In genomic region chr2:6459138-6459537, GRCh38 we compare ENCODE assay signal across 17 cellular contexts.
DNase-seq lines count a peak whose midpoint lies in the region; ATAC-seq, FAIRE-seq and TF ChIP-seq lines count a peak whose summit lies in the region.
"Had no signal": no experiment of that assay in that cellular context is flagged by ENCODE, and none has a peak within 500 bp of the region (broad histone marks: within the 10 kb centered on the region; RNA-seq: fewer than 3 reads in every experiment).

No MANE protein-coding gene starts in this region.

- H2AK5ac ChIP-seq in H1 (ENCODE audit: low read depth, low read length) = no peak overlapping the region
- H2AK5ac ChIP-seq in neuronal stem cell (ENCODE audit: low read depth, low read length) = no peak overlapping the region

- H3K9me3 ChIP-seq in H1 (ENCODE audit: insufficient read depth in 2 of 2, low read depth in 1 of 2, low read length in 1 of 2) (no peaks in the 10 kb centered on the region; a peak in 1 of 4 replicates), neuronal stem cell (replicated peaks in 1 of 2; ENCODE audit: control insufficient read depth in 2 of 2, insufficient read depth in 1 of 2, low read depth in 1 of 2, low read length in 2 of 2) (peaks cover 4 to 22% of the 10 kb centered on the region in 2 donors), upper lobe of right lung (no peaks in the 10 kb centered on the region)

- TF ChIP-seq CTCF in H1 (IDR thresholded peaks at IDR 0.05; ENCODE audit: control extremely low read depth in 1 of 3, insufficient read depth in 1 of 3, low read depth in 1 of 3, low read length in 3 of 3) (no peak), upper lobe of right lung (IDR thresholded peaks at IDR 0.05) (no peak)

- H3K23ac ChIP-seq in H1 (ENCODE audit: insufficient read length) (no peak overlapping the region), neuronal stem cell (ENCODE audit: low read depth, low read length, poor library complexity) (no peak overlapping the region)

- H3K4me3 Mint-ChIP-seq in activated naive CD8-positive, alpha-beta T cell treated with anti-CD3 and anti-CD28 coated beads, Interleukin-2, amount 50 U/mL, for 24 hours = no peak overlapping the region
- no peak overlapping the region for H3K4me3 Mint-ChIP-seq in activated naive CD8-positive, alpha-beta T cell treated with anti-CD3 and anti-CD28 coated beads for 36 hours
- H3K4me3 Mint-ChIP-seq: CD14-positive monocyte; CD8-positive, alpha-beta T cell; IgD-negative memory B cell had no signal

- intact Hi-C loops in upper lobe of right lung (cut with DNase I) = no loop called here

- no peak overlapping the region for H3K56ac ChIP-seq in H1 (replicated peaks; ENCODE audit: insufficient read length, low read depth, low read length)

- H4K5ac ChIP-seq in H1 (ENCODE audit: insufficient read length, low read depth, low read length) = no peak overlapping the region

- no peaks in the 10 kb centered on the region for H3K79me2 ChIP-seq in H1 (ENCODE audit: control insufficient read depth in 1 of 2, insufficient read depth in 2 of 2, low read length in 2 of 2)

- H2BK12ac ChIP-seq in H1 (ENCODE audit: low read depth, low read length) = no peak overlapping the region
- no peak overlapping the region for H2BK12ac ChIP-seq in neuronal stem cell (ENCODE audit: low read length)

- no peaks in the 10 kb centered on the region for H3K23me2 ChIP-seq in H1 (ENCODE audit: low read depth, low read length)

- H3K27me3 ChIP-seq in H1 (replicated peaks in 1 of 4; ENCODE audit: control insufficient read depth in 3 of 4, extremely low read depth in 1 of 4, insufficient read depth in 3 of 4, low read length in 3 of 4) (no peaks in the 10 kb centered on the region), neuronal stem cell (ENCODE audit: control insufficient read depth in 3 of 3, insufficient read depth in 3 of 3, low read depth in 1 of 3, low read length in 3 of 3) (no peaks in the 10 kb centered on the region), upper lobe of right lung (no peaks in the 10 kb centered on the region)

- H2BK15ac ChIP-seq in H1 (ENCODE audit: low read length) (no peak overlapping the region), neuronal stem cell (ENCODE audit: low read length) (peak overlapping the region; percentile 62)

- H2AFZ ChIP-seq in H1 (ENCODE audit: low read length) (no peak overlapping the region), neuronal stem cell (ENCODE audit: low read length) (no peak overlapping the region)
- H2AFZ ChIP-seq: GM23248 had no signal

- peaks cover 2% of the 10 kb centered on the region for H3K27me3 Mint-ChIP-seq in activated naive CD8-positive, alpha-beta T cell treated with anti-CD3 and anti-CD28 coated beads, Interleukin-2, amount 50 U/mL, for 24 hours
- no peaks in the 10 kb centered on the region for H3K27me3 Mint-ChIP-seq in activated naive CD8-positive, alpha-beta T cell treated with anti-CD3 and anti-CD28 coated beads for 36 hours
- H3K27me3 Mint-ChIP-seq: IgD-negative memory B cell had no signal

- 96% methylated on average over 11 of the region's 13 CpGs; no CpG with 5 or more reads in 1 of the 2 experiments for WGBS in H1 (ENCODE audit: extremely low coverage in 1 of 2, insufficient coverage in 1 of 2, insufficient read length in 1 of 2, insufficient replicate concordance in 2 of 2, low coverage in 1 of 2, low lambda C conversion rate in 2 of 2, missing lambda C conversion rate in 1 of 2), 2 experiments
- WGBS in neuronal stem cell (ENCODE audit: extremely low coverage in 2 of 2, insufficient read length in 2 of 2, insufficient replicate concordance in 1 of 2), 2 donors = no CpG with 5 or more reads among the region's 13 CpGs

- H3K9ac ChIP-seq in H1 (replicated peaks in 1 of 4; ENCODE audit: extremely low read depth in 1 of 4, low read depth in 3 of 4, low read length in 3 of 4) (no peak overlapping the region), neuronal stem cell (ENCODE audit: low read depth, low read length, poor library complexity) (no peak overlapping the region)
- H3K9ac ChIP-seq: GM23248 had no signal

- H3K79me1 ChIP-seq in H1 (ENCODE audit: low read depth, low read length) (no peaks in the 10 kb centered on the region), neuronal stem cell (ENCODE audit: low read depth, low read length) (no peaks in the 10 kb centered on the region)

- H2BK120ac ChIP-seq in H1 (replicated peaks; ENCODE audit: low read depth, low read length) (no peak overlapping the region), neuronal stem cell (ENCODE audit: low read depth, low read length) (no peak overlapping the region)

- ATAC-seq in activated naive CD8-positive, alpha-beta T cell treated with anti-CD3 and anti-CD28 coated beads, Interleukin-2, amount 50 U/mL, for 24 hours = peak; percentile 20
- ATAC-seq in upper lobe of right lung (peak; percentile 34), GM18909 (IDR thresholded peaks at IDR 0.05; ENCODE audit: poor library complexity, unreplicated experiment) (no peak), HG02759 (IDR thresholded peaks at IDR 0.05; ENCODE audit: unreplicated experiment) (no peak)
- ATAC-seq: CD8-positive, alpha-beta T cell had no signal

- TF ChIP-seq RAD21 in H1 (IDR thresholded peaks at IDR 0.05 in 1 of 2, conservative IDR thresholded peaks at IDR 0.05 in 1 of 2; ENCODE audit: low read depth in 2 of 2, low read length in 2 of 2) = no peak

- H3K18ac ChIP-seq in H1 (ENCODE audit: extremely low read depth, low read length) (no peak overlapping the region), neuronal stem cell (ENCODE audit: low read length) (peak overlapping the region; percentile 70)

- no peaks in the 10 kb centered on the region for H3K4me1 ChIP-seq in H1 (replicated peaks in 1 of 4; ENCODE audit: control insufficient read depth in 3 of 4, insufficient read depth in 4 of 4, low read length in 3 of 4)
- no peaks in the 10 kb centered on the region for H3K4me1 ChIP-seq in neuronal stem cell (ENCODE audit: control insufficient read depth in 2 of 2, insufficient read depth in 1 of 2, low read depth in 1 of 2, low read length in 2 of 2)
- no peaks in the 10 kb centered on the region for H3K4me1 ChIP-seq in upper lobe of right lung

- DNase-seq in activated naive CD8-positive, alpha-beta T cell treated with anti-CD3 and anti-CD28 coated beads, Interleukin-2, amount 50 U/mL, for 24 hours = no peak
- no peak for DNase-seq in activated naive CD8-positive, alpha-beta T cell treated with anti-CD3 and anti-CD28 coated beads for 36 hours
- DNase-seq in H1 (ENCODE audit: low read depth in 1 of 2, low spot score in 2 of 2) (no peak), neuronal stem cell (ENCODE audit: low spot score) (no peak), upper lobe of right lung (no peak)
- no peak for DNase-seq in activated T-cell treated with anti-CD3 and anti-CD28 coated beads, Interleukin-2, amount 50 U/mL, for 1 hour
- DNase-seq: CD8-positive, alpha-beta T cell; COR-L47; DMS53; GF-D8; GM23248; H7 had no signal

- no peak overlapping the region for H2BK20ac ChIP-seq in H1 (ENCODE audit: low read length)

- H4K20me1 ChIP-seq in H1 (replicated peaks in 1 of 2; ENCODE audit: control insufficient read depth in 1 of 2, insufficient read depth in 2 of 2, low read length in 2 of 2) = no peaks in the 10 kb centered on the region

- H3K36me3 ChIP-seq in H1 (ENCODE audit: control insufficient read depth in 2 of 4, insufficient read depth in 4 of 4, low read length in 3 of 4) (no peaks in the 10 kb centered on the region), neuronal stem cell (replicated peaks in 1 of 2; ENCODE audit: control insufficient read depth in 2 of 2, insufficient read depth in 2 of 2, low read length in 2 of 2) (no peaks in the 10 kb centered on the region), upper lobe of right lung (no peaks in the 10 kb centered on the region)

- H3K36me3 Mint-ChIP-seq in activated naive CD8-positive, alpha-beta T cell treated with anti-CD3 and anti-CD28 coated beads, Interleukin-2, amount 50 U/mL, for 24 hours (ENCODE audit: low read depth) = no peaks in the 10 kb centered on the region
- no peaks in the 10 kb centered on the region for H3K36me3 Mint-ChIP-seq in activated naive CD8-positive, alpha-beta T cell treated with anti-CD3 and anti-CD28 coated beads for 36 hours
- H3K36me3 Mint-ChIP-seq: CD14-positive monocyte; CD8-positive, alpha-beta T cell; IgD-negative memory B cell had no signal

- peaks cover 3% of the 10 kb centered on the region for H3K9me3 Mint-ChIP-seq in activated naive CD8-positive, alpha-beta T cell treated with anti-CD3 and anti-CD28 coated beads, Interleukin-2, amount 50 U/mL, for 24 hours
- peaks cover 8% of the 10 kb centered on the region for H3K9me3 Mint-ChIP-seq in activated naive CD8-positive, alpha-beta T cell treated with anti-CD3 and anti-CD28 coated beads for 36 hours

- no peak overlapping the region for H3K4me2 ChIP-seq in H1 (ENCODE audit: insufficient read depth in 1 of 2, low read depth in 2 of 2, low read length in 2 of 2)
- H3K4me2 ChIP-seq in neuronal stem cell (ENCODE audit: insufficient read depth, low read length, poor library complexity, severe bottlenecking) = no peak overlapping the region

- POLR2A ChIA-PET in H1 (lab: Charles Lee; ENCODE audit: partially characterized antibody) = no interaction called here

- CTCF ChIA-PET in H1 (lab: Charles Lee; ENCODE audit: partially characterized antibody) = no interaction called here

- no peaks in the 10 kb centered on the region for H3K4me1 Mint-ChIP-seq in activated naive CD8-positive, alpha-beta T cell treated with anti-CD3 and anti-CD28 coated beads, Interleukin-2, amount 50 U/mL, for 24 hours
- no peaks in the 10 kb centered on the region for H3K4me1 Mint-ChIP-seq in activated naive CD8-positive, alpha-beta T cell treated with anti-CD3 and anti-CD28 coated beads for 36 hours
- H3K4me1 Mint-ChIP-seq: CD14-positive monocyte had no signal

- H3K4me3 ChIP-seq in H1 (ENCODE audit: extremely low read depth in 1 of 4, insufficient read depth in 2 of 4, low read depth in 3 of 4, low read length in 4 of 4) = no peak overlapping the region
- no peak overlapping the region for H3K4me3 ChIP-seq in neuronal stem cell (ENCODE audit: low read length in 2 of 2)
- H3K4me3 ChIP-seq in upper lobe of right lung = no peak overlapping the region
- H3K4me3 ChIP-seq: GM23248 had no signal

- no peak for FAIRE-seq in H1 (lab: Jason Lieb, UNC)

- H4K8ac ChIP-seq in H1 (ENCODE audit: extremely low read depth, insufficient read depth, low read length) (peak overlapping the region; percentile 14; the same call in 1 of the 2 replicates), neuronal stem cell (ENCODE audit: low read depth, low read length) (no peak overlapping the region)

- H3K14ac ChIP-seq in H1 (ENCODE audit: insufficient read length) (no peak overlapping the region), neuronal stem cell (ENCODE audit: low read length) (peak overlapping the region; percentile 47)

- no peak overlapping the region for H3K27ac ChIP-seq in H1 (ENCODE audit: low read depth, low read length)
- no peak overlapping the region for H3K27ac ChIP-seq in neuronal stem cell (replicated peaks; ENCODE audit: low read length)
- no peak overlapping the region for H3K27ac ChIP-seq in upper lobe of right lung
- H3K27ac ChIP-seq: 22Rv1, GM23248 had no signal

- H3K4ac ChIP-seq in H1 (replicated peaks; ENCODE audit: insufficient read length, low read depth, low read length) (no peak overlapping the region), neuronal stem cell (ENCODE audit: low read length) (no peak overlapping the region)

- H2BK5ac ChIP-seq in H1 (ENCODE audit: low read depth, low read length) (no peak overlapping the region), neuronal stem cell (ENCODE audit: low read length) (peak overlapping the region; percentile 62)

- no peak for TF ChIP-seq EP300 in H1 (IDR thresholded peaks at IDR 0.05; ENCODE audit: borderline replicate concordance in 1 of 2, low read depth in 2 of 2, low read length in 2 of 2)

- H3K27ac Mint-ChIP-seq in activated naive CD8-positive, alpha-beta T cell treated with anti-CD3 and anti-CD28 coated beads, Interleukin-2, amount 50 U/mL, for 24 hours = no peak overlapping the region
- H3K27ac Mint-ChIP-seq in activated naive CD8-positive, alpha-beta T cell treated with anti-CD3 and anti-CD28 coated beads for 36 hours = no peak overlapping the region
- H3K27ac Mint-ChIP-seq: CD14-positive monocyte; CD8-positive, alpha-beta T cell had no signal

- no peak for TF ChIP-seq POLR2A in H1 (IDR thresholded peaks at IDR 0.05; ENCODE audit: control extremely low read depth in 1 of 2, low read depth in 2 of 2, low read length in 2 of 2)

- H4K91ac ChIP-seq in H1 (replicated peaks; ENCODE audit: insufficient read length, low read length) (no peak overlapping the region), neuronal stem cell (ENCODE audit: low read depth, low read length, poor library complexity) (no peak overlapping the region)

Comparison
In these comparisons a context has a peak if more than half of its experiments do, and no peak if none do; other contexts are left out.
1. ATAC-seq: peak in activated naive CD8-positive, alpha-beta T cell treated with anti-CD3 and anti-CD28 coated beads, Interleukin-2, amount 50 U/mL, for 24 hours (single experiment) and upper lobe of right lung (single experiment); none in GM18909 (single experiment) and HG02759 (single experiment).